Comparison of ENCODE assay signal across 1 cellular context in genomic region chr1:223712856-223713494, GRCh38.
A peak's percentile ranks its signal among the peaks of the same experiment; 100 is the strongest.
TF ChIP-seq lines count a peak whose summit lies in the region.

No MANE protein-coding gene starts in this region.

TF ChIP-seq in H1, 55 proteins besides CTCF, POLR2A, EP300 and RAD21:
- TF ChIP-seq EZH2 (IDR thresholded peaks at IDR 0.05; ENCODE audit: low read depth, low read length, severe bottlenecking) (peak; percentile 57), SUZ12 (IDR thresholded peaks at IDR 0.05; ENCODE audit: low read length) (peak; percentile 54), BACH1 (IDR thresholded peaks at IDR 0.05; ENCODE audit: low read length) (no peak), TAF7 (optimal IDR thresholded peaks at IDR 0.05; ENCODE audit: borderline replicate concordance, low read depth, low read length) (no peak), E2F6 (IDR thresholded peaks at IDR 0.05) (0 out of 2 replicates have a peak, but pooled peaks have one; percentile 12), PHF8 (conservative IDR thresholded peaks at IDR 0.05; ENCODE audit: low read depth, low read length) (no peak), RFX5 (IDR thresholded peaks at IDR 0.05; ENCODE audit: borderline replicate concordance, low read depth, low read length) (no peak), KDM4A (IDR thresholded peaks at IDR 0.05; ENCODE audit: low read depth, low read length, severe bottlenecking) (peak; percentile 11), RXRA (IDR thresholded peaks at IDR 0.05; ENCODE audit: insufficient read depth, low read depth, low read length) (no peak), TCF12 (IDR thresholded peaks at IDR 0.05; ENCODE audit: low read depth, low read length) (no peak)
